ENCODE assay signal across 14 cellular contexts in the genomic region with DNA sequence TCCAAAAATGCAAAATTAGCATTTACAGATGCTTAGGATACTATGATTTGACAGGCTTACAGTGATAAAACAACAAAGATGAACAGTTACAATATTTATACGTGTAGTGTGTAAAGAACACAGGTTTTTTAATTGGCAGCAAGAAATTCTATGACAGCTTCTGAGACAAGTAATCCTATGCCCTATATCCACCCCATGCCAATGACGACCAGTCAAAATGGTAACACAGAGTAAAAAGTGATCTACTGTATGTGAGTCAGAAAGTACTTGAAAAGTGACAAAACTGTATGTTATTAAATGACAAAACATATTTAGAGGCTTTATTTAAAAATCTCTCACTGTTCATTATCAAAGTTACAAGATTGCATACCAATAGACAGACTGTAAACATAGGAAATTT.
"Had no signal": no experiment of that assay in that cellular context is flagged by ENCODE, and none has a peak within 500 bp of the region (broad histone marks: within the 10 kb centered on the region; RNA-seq: fewer than 3 reads in every experiment).

No MANE protein-coding gene starts in this region.

- H3K4me3 ChIP-seq: hepatocyte, left ventricle myocardium inferior, psoas muscle, right lobe of liver, SJCRH30, stomach had no signal

- H3K4me2 ChIP-seq: hepatocyte had no signal

- H3K36me3 ChIP-seq: brain microvascular endothelial cell, right lobe of liver had no signal

- H3K9me3 ChIP-seq: left ventricle myocardium inferior, psoas muscle, right lobe of liver, SJCRH30, stomach had no signal

- FAIRE-seq: kidney had no signal

- H2AFZ ChIP-seq: hepatocyte had no signal

- H3K4me1 ChIP-seq: left ventricle myocardium inferior, psoas muscle, right lobe of liver, SJCRH30, stomach had no signal

- ATAC-seq: psoas muscle, right lobe of liver had no signal

- H3K4me1 Mint-ChIP-seq: nephron had no signal

- H3K79me2 ChIP-seq: hepatocyte had no signal

- H3K27ac Mint-ChIP-seq: memory B cell, nephron had no signal

- H3K27me3 ChIP-seq: brain microvascular endothelial cell, hepatocyte, right lobe of liver, SJCRH30, stomach had no signal

- H3K27ac ChIP-seq: brain microvascular endothelial cell, hepatocyte, left ventricle myocardium inferior, psoas muscle, right lobe of liver, SJCRH30, stomach had no signal

- H3K9me3 Mint-ChIP-seq: memory B cell, nephron had no signal

- H3K27me3 Mint-ChIP-seq: memory B cell had no signal

- H3K4me3 Mint-ChIP-seq: memory B cell, nephron had no signal

- DNase-seq: activated CD4-positive, alpha-beta T cell treated with anti-CD3 and anti-CD28 coated beads for 48 hours; activated effector memory CD4-positive, alpha-beta T cell treated with anti-CD3 and anti-CD28 coated beads, Interleukin-2, amount 50 U/mL, for 16 hours; brain microvascular endothelial cell; kidney; left ventricle myocardium inferior; psoas muscle; right lobe of liver; SJCRH30; stimulated activated CD4-positive, alpha-beta T cell treated with anti-CD3 and anti-CD28 coated beads, Interleukin-2, amount 100 ng/mL, for 24 hours; stomach; T1000 had no signal
